Comparison of ENCODE assay signal across 8 cellular contexts in genomic region chr11:86302092-86302793, GRCh38. TPM values are rescaled to one million over a fixed set of nuclear protein-coding genes. Genes with fewer than 3 reads are reported as not detected.
A peak's percentile ranks its signal among the peaks of the same experiment; 100 is the strongest.
DNase-seq lines count a peak whose midpoint lies in the region; ATAC-seq and TF ChIP-seq lines count a peak whose summit lies in the region.

A gene with protein sequence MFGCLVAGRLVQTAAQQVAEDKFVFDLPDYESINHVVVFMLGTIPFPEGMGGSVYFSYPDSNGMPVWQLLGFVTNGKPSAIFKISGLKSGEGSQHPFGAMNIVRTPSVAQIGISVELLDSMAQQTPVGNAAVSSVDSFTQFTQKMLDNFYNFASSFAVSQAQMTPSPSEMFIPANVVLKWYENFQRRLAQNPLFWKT (plus strand): TSS chr11:86302240. CDS start chr11:86302449, 209 bp downstream.

- peak within 1 kb of the TSS; percentile 72 to 83 for H3K27ac ChIP-seq in mucosa of rectum (ENCODE audit: low read depth in 2 of 2, low read length in 2 of 2)

- H3K4me3 Mint-ChIP-seq in activated T-cell treated with anti-CD3 and anti-CD28 coated beads, Interleukin-2, amount 50 U/mL, for 24 hours: peak within 1 kb of the TSS; percentile 97

- H3K27me3 Mint-ChIP-seq in activated T-cell treated with anti-CD3 and anti-CD28 coated beads, Interleukin-2, amount 50 U/mL, for 24 hours: no peaks in the 10 kb centered on the region

- H3K27me3 ChIP-seq in mucosa of rectum (ENCODE audit: control insufficient read depth in 2 of 2, insufficient read depth in 2 of 2, low read length in 2 of 2): no peaks in the 10 kb centered on the region

- peak within 1 kb of the TSS; percentile 87 to 94 for H3K9ac ChIP-seq in mucosa of rectum (ENCODE audit: low read depth in 1 of 2, low read length in 2 of 2)

- ATAC-seq in GM21717 (IDR thresholded peaks at IDR 0.05; ENCODE audit: unreplicated experiment): peak; percentile 99

- peak within 1 kb of the TSS; percentile 97 to 99 for H3K4me3 ChIP-seq in mucosa of rectum (ENCODE audit: low read length in 2 of 2)

- TF ChIP-seq POLR2A in erythroblast (IDR thresholded peaks at IDR 0.05; ENCODE audit: low read length): peak; percentile 92

- H3K4me1 ChIP-seq in mucosa of rectum (ENCODE audit: control insufficient read depth in 2 of 2, insufficient read depth in 2 of 2, low read length in 2 of 2): peaks cover 5 to 6% of the 10 kb centered on the region in 2 donors

- DNase-seq in DMS153 treated with DMSO at 0.1 percent for 48 hours (lab: John Stamatoyannopoulos, UW; ENCODE audit: unreplicated experiment) (peak; percentile 90), KBM-7 (peak; percentile 94), erythroblast (lab: John Stamatoyannopoulos, UW) (peak; percentile 92 to 94)
- peak; percentile 92 for DNase-seq in activated T-cell treated with anti-CD3 and anti-CD28 coated beads, Interleukin-2, amount 50 U/mL, for 24 hours
- peak; percentile 97 for DNase-seq in stimulated activated CD8-positive, alpha-beta memory T cell treated with anti-CD3 and anti-CD28 coated beads, Interleukin-4, amount 100 ng/mL, for 48 hours

- peaks cover 38% of the 10 kb centered on the region for H3K36me3 Mint-ChIP-seq in activated T-cell treated with anti-CD3 and anti-CD28 coated beads, Interleukin-2, amount 50 U/mL, for 24 hours (ENCODE audit: low read depth)

- H3K4me1 Mint-ChIP-seq in activated T-cell treated with anti-CD3 and anti-CD28 coated beads, Interleukin-2, amount 50 U/mL, for 24 hours (ENCODE audit: low read depth): peaks cover 33% of the 10 kb centered on the region

- H3K36me3 ChIP-seq in mucosa of rectum (ENCODE audit: control insufficient read depth in 2 of 2, insufficient read depth in 2 of 2, low read length in 2 of 2): no peaks in the 10 kb centered on the region

- H3K9me3 Mint-ChIP-seq in activated T-cell treated with anti-CD3 and anti-CD28 coated beads, Interleukin-2, amount 50 U/mL, for 24 hours: no peaks in the 10 kb centered on the region

- H3K27ac Mint-ChIP-seq in activated T-cell treated with anti-CD3 and anti-CD28 coated beads, Interleukin-2, amount 50 U/mL, for 24 hours: peak within 1 kb of the TSS; percentile 98

- in situ Hi-C loops in KBM-7 (cut with MboI; ENCODE audit: low pct_unique_long_range_greater_than_20kb, low sequenced_read_pairs): no loop called here

- H3K9me3 ChIP-seq in mucosa of rectum (ENCODE audit: control insufficient read depth in 2 of 2, low read length in 2 of 2): no peaks in the 10 kb centered on the region

TF ChIP-seq in PFSK-1, 5 proteins besides CTCF, POLR2A, EP300 and RAD21:
- peak; percentile 87; the same call in 1 of the 2 replicates for TF ChIP-seq SIN3A (IDR thresholded peaks at IDR 0.05; ENCODE audit: borderline replicate concordance, insufficient read depth, low read length)
- peak; percentile 82; the same call in 1 of the 2 replicates for TF ChIP-seq POLR2AphosphoS5 (IDR thresholded peaks at IDR 0.05; ENCODE audit: low read depth, low read length)
- TF ChIP-seq TAF1 (IDR thresholded peaks at IDR 0.05; ENCODE audit: borderline replicate concordance, insufficient read depth, low read length): no peak
- TF ChIP-seq FOXP2 (optimal IDR thresholded peaks at IDR 0.05; ENCODE audit: borderline replicate concordance, extremely low read depth, extremely low read length, insufficient read depth): peak; percentile 42

RNA-seq across cellular contexts. Expression of the gene that starts here (rescaled TPM):
- 22.6 TPM for polyA plus RNA-seq in PFSK-1 (2012; ENCODE audit: insufficient read length, low read depth)

Comparison
In these comparisons a context has a peak if more than half of its experiments do, and no peak if none do; other contexts are left out.
1. Peak in every context shown above with its lines: DNase-seq, ATAC-seq, H3K4me3 ChIP-seq and H3K27ac ChIP-seq.